ENCODE assay signal across 28 cellular contexts in the genomic region with DNA sequence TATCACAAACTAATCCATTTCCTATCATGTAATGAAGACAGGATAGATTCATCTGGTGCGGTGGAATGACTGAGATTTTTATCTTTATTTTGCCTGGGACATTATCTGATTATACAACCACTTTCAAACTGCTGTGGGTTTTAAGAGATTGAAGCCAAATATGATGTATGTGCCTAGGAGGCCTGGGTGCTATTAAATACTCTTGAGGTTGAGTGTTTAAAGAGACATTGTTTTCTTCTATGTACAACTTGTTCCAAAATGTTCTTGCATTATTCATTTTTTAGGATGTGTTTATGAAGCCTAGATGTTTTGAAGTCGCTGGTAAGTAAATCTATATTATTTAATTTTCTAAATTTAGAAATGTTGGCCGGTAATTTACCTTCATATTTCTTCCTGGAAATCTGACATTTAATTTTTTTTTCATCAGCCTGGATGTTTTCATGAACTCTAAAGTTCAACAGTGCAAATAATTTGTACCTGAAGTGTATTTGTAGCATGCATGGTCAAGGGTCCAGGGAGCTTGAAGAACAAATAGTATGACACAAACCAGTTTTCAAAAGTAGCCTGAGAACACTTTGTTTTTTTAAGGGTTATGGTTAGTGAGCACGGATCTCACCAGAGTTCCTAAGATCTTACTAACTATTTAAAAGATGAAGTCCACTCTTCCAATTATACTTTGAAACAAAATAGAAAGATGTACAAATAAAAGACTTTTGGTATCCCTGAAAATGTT.
"Had no signal": no experiment of that assay in that cellular context is flagged by ENCODE, and none has a peak within 500 bp of the region (broad histone marks: within the 10 kb centered on the region; RNA-seq: fewer than 3 reads in every experiment).

No MANE protein-coding gene starts in this region.

- H3K9me3 ChIP-seq: gastrocnemius medialis, heart left ventricle had no signal

- H3K27me3 ChIP-seq: brain microvascular endothelial cell, dorsolateral prefrontal cortex, foreskin keratinocyte, gastrocnemius medialis, heart left ventricle had no signal

- H3K4me3 ChIP-seq: coronary artery, dorsolateral prefrontal cortex, gastrocnemius medialis, heart left ventricle had no signal

- H3K36me3 ChIP-seq: brain microvascular endothelial cell, gastrocnemius medialis, heart left ventricle, WERI-Rb-1 had no signal

- H3K27ac ChIP-seq: brain microvascular endothelial cell, coronary artery, dorsolateral prefrontal cortex, foreskin keratinocyte, gastrocnemius medialis, heart left ventricle, WERI-Rb-1 had no signal

- ATAC-seq: activated CD4-positive, CD25-positive, alpha-beta regulatory T cell treated with anti-CD3 and anti-CD28 coated beads, Interleukin-2, amount 50 U/mL, for 24 hours; activated CD8-positive, alpha-beta T cell treated with anti-CD3 and anti-CD28 coated beads for 36 hours; activated T-cell treated with anti-CD3 and anti-CD28 coated beads, Interleukin-2, amount 50 U/mL, for 4 hours; activated T-helper 17 cell treated with anti-CD3 and anti-CD28 coated beads, Interleukin-2, amount 50 U/mL, for 72 hours; esophagus mucosa; foreskin keratinocyte; gastrocnemius medialis; heart left ventricle; T-helper 17 cell had no signal

- DNase-seq: activated B cell treated with CpG ODN at 0.5 μM for 24 hours; activated CD4-positive, alpha-beta T cell treated with anti-CD3 and anti-CD28 coated beads for 48 hours; activated CD4-positive, alpha-beta T cell treated with anti-CD3 and anti-CD28 coated beads, Interleukin-2, amount 50 U/mL, for 1 hour; activated CD4-positive, alpha-beta T cell treated with anti-CD3 and anti-CD28 coated beads, Interleukin-2, amount 50 U/mL, for 48 hours; activated CD8-positive, alpha-beta memory T cell treated with anti-CD3 and anti-CD28 coated beads for 24 hours; activated CD8-positive, alpha-beta T cell treated with anti-CD3 and anti-CD28 coated beads for 36 hours; activated effector memory CD4-positive, alpha-beta T cell treated with Interleukin-2 at 50 U/mL for 16 hours; activated gamma-delta T cell treated with Interleukin-2 at 50 U/mL for 16 hours; activated naive CD4-positive, alpha-beta T cell treated with anti-CD3 and anti-CD28 coated beads, Interleukin-2, amount 50 U/mL, for 16 hours; activated naive CD4-positive, alpha-beta T cell treated with Interleukin-2 at 50 U/mL for 16 hours; activated T-cell treated with anti-CD3 and anti-CD28 coated beads, Interleukin-2, amount 50 U/mL, for 4 hours; amniotic stem cell; anterior cingulate cortex; brain microvascular endothelial cell; dorsolateral prefrontal cortex; effector memory CD4-positive, alpha-beta T cell; endodermal cell; foreskin keratinocyte; gastrocnemius medialis; glutamatergic neuron; heart left ventricle; T-helper 17 cell; T1000; WERI-Rb-1 had no signal

- H3K4me1 ChIP-seq: foreskin keratinocyte, gastrocnemius medialis, heart left ventricle had no signal
